Comparison of ENCODE assay signal across 11 cellular contexts in the genomic region with DNA sequence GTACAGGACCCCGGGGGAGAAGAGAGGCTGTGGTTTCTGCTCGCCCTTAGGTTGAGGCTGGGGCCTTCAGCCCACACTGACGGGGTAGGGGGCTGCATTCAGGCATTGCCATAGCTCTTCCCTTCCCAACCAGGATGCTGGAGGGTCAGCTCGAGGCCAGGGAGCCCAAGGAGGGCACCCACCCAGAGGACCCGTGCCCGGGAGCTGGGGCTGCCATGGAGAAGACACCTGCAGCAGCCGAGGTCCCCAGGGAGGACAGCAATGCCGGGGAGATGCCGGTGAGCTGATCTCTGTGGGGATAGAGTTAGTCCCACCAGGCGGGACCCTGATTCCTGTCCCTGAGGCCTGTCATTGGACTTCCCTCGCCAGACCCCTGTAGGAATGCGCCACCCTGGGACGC. TPM values are rescaled to one million over a fixed set of nuclear protein-coding genes. Genes with fewer than 3 reads are reported as not detected.
"Had no signal": no experiment of that assay in that cellular context is flagged by ENCODE, and none has a peak within 500 bp of the region (broad histone marks: within the 10 kb centered on the region; RNA-seq: fewer than 3 reads in every experiment).

No MANE protein-coding gene starts in this region.

RNA-seq across cellular contexts. Expression of gene GPR31, which starts 14.2 kb away (rescaled TPM):
- total RNA-seq: OCI-LY7, PC-3, PC-9, Peyer's patch, Right ventricle myocardium inferior, Right ventricle myocardium superior, RPMI7951, SJCRH30, SJSA1, SK-MEL-5 had no signal
- polyA plus RNA-seq: SK-N-SH had no signal

RNA-seq across cellular contexts. Expression of gene CCR6, which starts 49.1 kb away (rescaled TPM):
- total RNA-seq: PC-3, PC-9, Right ventricle myocardium inferior, Right ventricle myocardium superior, RPMI7951, SJCRH30, SJSA1, SK-MEL-5 had no signal
- polyA plus RNA-seq: SK-N-SH had no signal
